ENCODE assay signal across 25 cellular contexts in genomic region chr1:154846921-154847442, GRCh38. TPM values are rescaled to one million over a fixed set of nuclear protein-coding genes. Genes with fewer than 3 reads are reported as not detected.
DNase-seq lines count a peak whose midpoint lies in the region; ATAC-seq and TF ChIP-seq lines count a peak whose summit lies in the region.
"Had no signal": no experiment of that assay in that cellular context is flagged by ENCODE, and none has a peak within 500 bp of the region (broad histone marks: within the 10 kb centered on the region; RNA-seq: fewer than 3 reads in every experiment).

No MANE protein-coding gene starts in this region.

- H3K36me3 ChIP-seq in aorta (ENCODE audit: control insufficient read depth in 1 of 2, insufficient read depth in 2 of 2, low read length in 1 of 2) = no peaks in the 10 kb centered on the region
- H3K36me3 ChIP-seq: neutrophil had no signal

- H3K27me3 ChIP-seq in aorta (ENCODE audit: control insufficient read depth in 1 of 2, insufficient read depth in 2 of 2, low read length in 1 of 2) = no peaks in the 10 kb centered on the region
- H3K27me3 ChIP-seq: body of pancreas, neutrophil had no signal

- no peak overlapping the region for H3K27ac ChIP-seq in aorta (ENCODE audit: low read depth in 1 of 2, low read length in 2 of 2)
- H3K27ac ChIP-seq: body of pancreas, neutrophil, PC-9 had no signal

- no peaks in the 10 kb centered on the region for H3K9me3 ChIP-seq in aorta (ENCODE audit: control insufficient read depth, low read length)
- H3K9me3 ChIP-seq: body of pancreas, neutrophil had no signal

- intact Hi-C loops in Right ventricle myocardium inferior (cut with DNase I) (no loop called here), cardiac septum (cut with DNase I) (no loop called here), head of caudate nucleus (cut with DNase I) (no loop called here), aorta (cut with DNase I) (no loop called here)

- ATAC-seq in Right ventricle myocardium inferior (peak; percentile 12), aorta (ENCODE audit: low FRiP score) (peak; percentile 13), SK-N-SH treated with all-trans-retinoic acid at 6 μM for 48 hours (no peak)
- ATAC-seq: body of pancreas, esophagus mucosa had no signal

- 22 to 33% methylated on average over 14 of the region's 14 CpGs for WGBS in aorta, 2 donors

- H3K4me1 ChIP-seq in aorta (ENCODE audit: control insufficient read depth in 1 of 2, insufficient read depth in 2 of 2, low read length in 2 of 2) = no peaks in the 10 kb centered on the region
- H3K4me1 ChIP-seq: body of pancreas had no signal

- H3K4me3 ChIP-seq in aorta (ENCODE audit: low read length in 2 of 2) = no peak overlapping the region
- H3K4me3 ChIP-seq: body of pancreas, PC-9 had no signal

- DNase-seq in Right ventricle myocardium inferior (ENCODE audit: missing footprints) (peak; percentile 66), cardiac septum (ENCODE audit: low spot score) (no peak), head of caudate nucleus (peak in 41 of 42 donors; percentile 33 to 83 (median 67)), pons (ENCODE audit: low spot score) (peak; percentile 70), aorta (no peak), COR-L47 (lab: John Stamatoyannopoulos, UW) (no peak), kidney glomerular epithelial cell (lab: John Stamatoyannopoulos, UW) (no peak)
- DNase-seq: 8988T; activated CD4-positive, alpha-beta T cell treated with anti-CD3 and anti-CD28 coated beads for 1 hour; activated gamma-delta T cell; body of pancreas; effector memory CD4-positive, alpha-beta T cell; foreskin melanocyte; KBM-7; NCI-H1436 treated with DMSO at 0.1 percent for 48 hours; NCI-H524 treated with DMSO at 0.1 percent for 48 hours; NK-92 treated with Interleukin-12 subunit alpha and Interleukin-12 subunit beta, amount 100 ng/mL, for 24 hours; PC-9; SIG-M5; stimulated activated CD4-positive, alpha-beta T cell treated with anti-CD3 and anti-CD28 coated beads, Interleukin-12 subunit alpha, Interleukin-12 subunit beta, amount 100 ng/mL, for 4 hours; stimulated activated naive CD4-positive, alpha-beta T cell treated with Interleukin-2 at 50 U/mL for 16 hours; trophoblast cell had no signal

TF ChIP-seq in SK-N-SH treated with all-trans-retinoic acid at 6 μM for 48 hours, 23 proteins besides CTCF, POLR2A, EP300 and RAD21:
- no peak for TF ChIP-seq ZFP3 (CRISPR knock-in tag; IDR thresholded peaks at IDR 0.05)
- TF ChIP-seq CSRNP3 (CRISPR knock-in tag; IDR thresholded peaks at IDR 0.05) = no peak
- no peak for TF ChIP-seq BACH2 (CRISPR knock-in tag; IDR thresholded peaks at IDR 0.05; ENCODE audit: borderline replicate concordance)

RNA-seq across cellular contexts. Expression of gene KCNN3, which starts 23.1 kb away (rescaled TPM):
- total RNA-seq in Right ventricle myocardium inferior (3.4 TPM), cardiac septum (2.8 TPM), aorta (1 to 10 TPM; 3.2 to 4.7 TPM)
- polyA plus RNA-seq in aorta = under 1 TPM; 0.08 to 0.50 TPM

Comparison
In these comparisons a context has a peak if more than half of its experiments do, and no peak if none do; other contexts are left out.
1. DNase-seq: peak in Right ventricle myocardium inferior (single experiment), head of caudate nucleus (41 of 42) and pons (single experiment); none in cardiac septum (single experiment), aorta (0 of 2), COR-L47 (single experiment) and kidney glomerular epithelial cell (single experiment).